In the genomic region with DNA sequence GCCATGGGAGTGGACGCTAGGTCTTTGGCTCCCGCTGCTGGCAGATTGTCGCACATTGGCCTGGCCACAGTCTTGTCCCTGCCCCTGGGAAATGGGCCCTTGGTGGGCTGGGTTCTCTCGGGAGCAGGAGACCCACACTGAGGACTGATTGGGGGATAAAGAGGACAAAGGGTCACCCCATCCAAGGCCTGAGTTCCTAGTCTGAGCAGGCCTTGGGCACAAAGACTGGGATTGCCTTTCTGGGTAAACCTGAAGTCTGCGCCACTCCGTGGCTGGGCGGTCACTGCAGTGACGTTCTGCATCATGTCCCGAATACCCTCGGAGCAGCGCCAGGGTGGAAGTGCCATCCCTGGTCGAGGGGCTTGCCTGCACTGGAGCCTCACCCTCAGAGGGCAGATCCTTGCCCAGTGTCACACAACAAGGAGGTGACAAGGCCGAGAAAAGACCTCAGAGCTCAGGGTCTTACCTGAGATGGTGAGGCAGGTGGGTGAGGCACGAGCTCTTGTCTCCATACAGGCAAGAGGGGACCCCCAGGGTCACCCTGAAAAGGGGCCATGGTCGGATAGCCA, we compare ENCODE assay signal across 16 cellular contexts. TPM values are rescaled to one million over a fixed set of nuclear protein-coding genes. Genes with fewer than 3 reads are reported as not detected.
DNase-seq lines count a peak whose midpoint lies in the region; ATAC-seq and TF ChIP-seq lines count a peak whose summit lies in the region.
"Had no signal": no experiment of that assay in that cellular context is flagged by ENCODE, and none has a peak within 500 bp of the region (broad histone marks: within the 10 kb centered on the region; RNA-seq: fewer than 3 reads in every experiment).

No MANE protein-coding gene starts in this region.

- H3K9me3 ChIP-seq in mucosa of descending colon = no peaks in the 10 kb centered on the region
- H3K9me3 ChIP-seq: HAP-1 had no signal

- H3K27me3 ChIP-seq in dorsolateral prefrontal cortex = no peaks in the 10 kb centered on the region
- no peaks in the 10 kb centered on the region for H3K27me3 ChIP-seq in foreskin keratinocyte

- no peak for ATAC-seq in Right ventricle myocardium superior (ENCODE audit: poor library complexity)
- no peak for ATAC-seq in left cardiac atrium
- ATAC-seq in mucosa of descending colon = no peak
- ATAC-seq in foreskin keratinocyte = no peak
- ATAC-seq: Panc1 had no signal

- peak; percentile 10 for DNase-seq in Right ventricle myocardium superior
- no peak for DNase-seq in left cardiac atrium
- DNase-seq in dorsolateral prefrontal cortex = peak in 8 of 10 donors; percentile 2 to 42 (median 25)
- DNase-seq in mucosa of descending colon = peak in 2 of 3 donors; percentile 1 to 31
- no peak for DNase-seq in NCI-H187 (lab: John Stamatoyannopoulos, UW)
- no peak for DNase-seq in superior temporal gyrus (ENCODE audit: extremely low spot score)
- no peak for DNase-seq in foreskin keratinocyte
- no peak for DNase-seq in NCI-H2196 (lab: John Stamatoyannopoulos, UW; ENCODE audit: unreplicated experiment)
- DNase-seq: activated CD4-positive, alpha-beta T cell treated with anti-CD3 and anti-CD28 coated beads, Interleukin-2, amount 50 U/mL, for 1 hour; DMS79 treated with DMSO at 0.1 percent for 48 hours; hypothalamus; MV-4-11; NCI-H226 had no signal

- intact Hi-C loops in Right ventricle myocardium superior (cut with DNase I) = loop anchor here (5.0 kb wide), 1 partner anchor 521 kb away; no protein-coding TSS in a partner anchor
- intact Hi-C loops in left cardiac atrium (cut with DNase I) = loop anchor here in 1 of 2 donors (5.0 kb wide), 1 partner anchor 51 kb away; no protein-coding TSS in a partner anchor
- intact Hi-C loops in dorsolateral prefrontal cortex (cut with DNase I) = no loop called here
- intact Hi-C loops in mucosa of descending colon (cut with DNase I, micrococcal nuclease) = loop anchor here in 1 of 2 donors (5.0 to 10.0 kb wide), 2 partner anchors 431 to 518 kb away; no protein-coding TSS in a partner anchor

- no peak overlapping the region for H3K27ac ChIP-seq in dorsolateral prefrontal cortex
- H3K27ac ChIP-seq in foreskin keratinocyte = no peak overlapping the region
- H3K27ac ChIP-seq: parathyroid adenoma had no signal

- no peak for TF ChIP-seq CTCF in dorsolateral prefrontal cortex (IDR thresholded peaks at IDR 0.05 in 54 of 56, conservative IDR thresholded peaks at IDR 0.05 in 2 of 56; ENCODE audit: low read depth in 1 of 56, partially characterized antibody in 56 of 56)
- no peak for TF ChIP-seq CTCF in mucosa of descending colon (IDR thresholded peaks at IDR 0.05)
- no peak for TF ChIP-seq CTCF in foreskin keratinocyte (conservative IDR thresholded peaks at IDR 0.05)

- H3K4me3 ChIP-seq in dorsolateral prefrontal cortex = no peak overlapping the region
- H3K4me3 ChIP-seq in mucosa of descending colon = no peak overlapping the region
- H3K4me3 ChIP-seq: HAP-1 had no signal

- no peaks in the 10 kb centered on the region for H3K36me3 ChIP-seq in mucosa of descending colon (ENCODE audit: low read depth)
- H3K36me3 ChIP-seq: HAP-1 had no signal

- H3K4me1 ChIP-seq in mucosa of descending colon (ENCODE audit: low read depth) (no peaks in the 10 kb centered on the region), foreskin keratinocyte (peaks cover 7% of the 10 kb centered on the region)
- H3K4me1 ChIP-seq: HAP-1 had no signal

RNA-seq across cellular contexts. Expression of a gene that starts 36.1 kb away (rescaled TPM):
- total RNA-seq in Right ventricle myocardium superior = not detected
- total RNA-seq in left cardiac atrium = under 1 TPM in 1 of 2 donors, not detected in 1; 0.47 TPM
- total RNA-seq in dorsolateral prefrontal cortex = 1 to 10 TPM in 11 of 120 experiments, under 1 TPM in 22, not detected in 87; 0.20 to 2.4 (median 0.79) TPM
- 10 to 100 TPM in 1 of 3 donors, 1 to 10 TPM in 2; 1.8 to 12.8 (median 3.6) TPM for total RNA-seq in mucosa of descending colon
- total RNA-seq in foreskin keratinocyte = not detected in 2 replicates
- polyA plus RNA-seq in foreskin keratinocyte = 0.08 TPM in 1 of 2 replicates, not detected in the other

RNA-seq across cellular contexts. Expression of a gene that starts 53.5 kb away (rescaled TPM):
- total RNA-seq in Right ventricle myocardium superior (21.5 TPM), left cardiac atrium (10 to 100 TPM; 28.3 to 60.3 TPM), dorsolateral prefrontal cortex (10 to 100 TPM; 22.0 to 55.2 (median 36.7) TPM), mucosa of descending colon (10 to 100 TPM; 18.5 to 35.5 (median 23.5) TPM), foreskin keratinocyte (50.3 and 171 TPM in 2 replicates)
- polyA plus RNA-seq in foreskin keratinocyte = 38.6 and 108 TPM in 2 replicates

Comparison
In these comparisons a context has a peak if more than half of its experiments do, and no peak if none do; other contexts are left out.
1. DNase-seq: peak in Right ventricle myocardium superior (single experiment), dorsolateral prefrontal cortex (8 of 10) and mucosa of descending colon (2 of 3); none in left cardiac atrium (single experiment), NCI-H187 (0 of 2), superior temporal gyrus (single experiment), foreskin keratinocyte (0 of 2) and NCI-H2196 (single experiment).